In genomic region chr7:130277763-130278643, GRCh38 we compare ENCODE assay signal across 9 cellular contexts. TPM values are rescaled to one million over a fixed set of nuclear protein-coding genes. Genes with fewer than 3 reads are reported as not detected.
A peak's percentile ranks its signal among the peaks of the same experiment; 100 is the strongest.
DNase-seq lines count a peak whose midpoint lies in the region; ATAC-seq, FAIRE-seq and TF ChIP-seq lines count a peak whose summit lies in the region.
"Had no signal": no experiment of that assay in that cellular context is flagged by ENCODE, and none has a peak within 500 bp of the region (broad histone marks: within the 10 kb centered on the region; RNA-seq: fewer than 3 reads in every experiment).

No MANE protein-coding gene starts in this region.

- H3K4me1 ChIP-seq in OCI-LY3 (ENCODE audit: low read length): no peaks in the 10 kb centered on the region
- peaks cover 0 to 14% (median 7%) of the 10 kb centered on the region in 4 experiments; a peak in 6 of 7 replicates for H3K4me1 ChIP-seq in H1 (replicated peaks in 1 of 4; ENCODE audit: control insufficient read depth in 3 of 4, insufficient read depth in 4 of 4, low read length in 3 of 4)

- 0 out of 2 replicates have a peak overlapping the region, but pooled peaks have one; percentile 18 for H2BK12ac ChIP-seq in H1 (ENCODE audit: low read depth, low read length)

- H3K9me3 ChIP-seq in OCI-LY3 (ENCODE audit: insufficient read depth, low read length): no peaks in the 10 kb centered on the region
- H3K9me3 ChIP-seq in H1 (ENCODE audit: insufficient read depth in 2 of 2, low read depth in 1 of 2, low read length in 1 of 2): no peaks in the 10 kb centered on the region

- CTCF ChIA-PET in H1 (lab: Charles Lee; ENCODE audit: partially characterized antibody): interaction anchor here (0.7 to 2.5 kb wide), 29 partner anchors 9 to 206 kb away, joined by 3 to 8 read pairs (median 4); partner anchors contain the start of genes CPA4 and CPA5

- H3K27me3 ChIP-seq in OCI-LY3 (ENCODE audit: low read depth, low read length) (peaks cover 20% of the 10 kb centered on the region), H1 (replicated peaks in 1 of 4; ENCODE audit: control insufficient read depth in 3 of 4, extremely low read depth in 1 of 4, insufficient read depth in 3 of 4, low read length in 3 of 4) (no peaks in the 10 kb centered on the region)

- H3K79me2 ChIP-seq in OCI-LY3 (ENCODE audit: low read length) (no peaks in the 10 kb centered on the region), H1 (ENCODE audit: control insufficient read depth in 1 of 2, insufficient read depth in 2 of 2, low read length in 2 of 2) (no peaks in the 10 kb centered on the region)

- POLR2A ChIA-PET in H1 (lab: Charles Lee; ENCODE audit: partially characterized antibody): interaction anchor here (0.6 kb wide), 1 partner anchor 10 kb away, joined by 3 read pairs; no protein-coding TSS in a partner anchor

- no peaks in the 10 kb centered on the region; the same call in 1 of the 2 replicates for H3K23me2 ChIP-seq in H1 (ENCODE audit: low read depth, low read length)

- H4K8ac ChIP-seq in H1 (ENCODE audit: extremely low read depth, insufficient read depth, low read length): no peak overlapping the region; the same call in 1 of the 2 replicates

- H3K36me3 ChIP-seq in OCI-LY3 (replicated peaks; ENCODE audit: low read depth, low read length) (no peaks in the 10 kb centered on the region), H1 (ENCODE audit: control insufficient read depth in 2 of 4, insufficient read depth in 4 of 4, low read length in 3 of 4) (no peaks in the 10 kb centered on the region)

- H3K4me3 ChIP-seq in OCI-LY3 (ENCODE audit: low read length) (no peak overlapping the region), H1 (ENCODE audit: extremely low read depth in 1 of 4, insufficient read depth in 2 of 4, low read depth in 3 of 4, low read length in 4 of 4) (no peak overlapping the region), lower leg skin (ENCODE audit: low read depth, poor library complexity, severe bottlenecking) (no peak overlapping the region)

- no peak overlapping the region for H3K9ac ChIP-seq in OCI-LY3 (ENCODE audit: low read length)
- H3K9ac ChIP-seq in H1 (replicated peaks in 1 of 4; ENCODE audit: extremely low read depth in 1 of 4, low read depth in 3 of 4, low read length in 3 of 4): no peak overlapping the region

- peak; percentile 67 to 68 for TF ChIP-seq RAD21 in H1 (IDR thresholded peaks at IDR 0.05 in 1 of 2, conservative IDR thresholded peaks at IDR 0.05 in 1 of 2; ENCODE audit: low read depth in 2 of 2, low read length in 2 of 2)

- H2BK120ac ChIP-seq in H1 (replicated peaks; ENCODE audit: low read depth, low read length): no peak overlapping the region

- no peak overlapping the region for H3K56ac ChIP-seq in H1 (replicated peaks; ENCODE audit: insufficient read length, low read depth, low read length)

- intact Hi-C loops in lower leg skin (cut with DNase I; ENCODE audit: low total_unique reads): no loop called here

- H3K4me2 ChIP-seq in OCI-LY3 (ENCODE audit: low read length) (no peak overlapping the region), H1 (ENCODE audit: insufficient read depth in 1 of 2, low read depth in 2 of 2, low read length in 2 of 2) (no peak overlapping the region)

- H3K18ac ChIP-seq in H1 (ENCODE audit: extremely low read depth, low read length): no peak overlapping the region

- ATAC-seq in GM21367 (IDR thresholded peaks at IDR 0.05; ENCODE audit: unreplicated experiment): no peak

- peak; percentile 32 for FAIRE-seq in H1 (lab: Jason Lieb, UNC)
- FAIRE-seq: G401.6 had no signal

- H2AK5ac ChIP-seq in H1 (ENCODE audit: low read depth, low read length): no peak overlapping the region

- TF ChIP-seq EP300 in H1 (IDR thresholded peaks at IDR 0.05; ENCODE audit: borderline replicate concordance in 1 of 2, low read depth in 2 of 2, low read length in 2 of 2): no peak

- H3K79me1 ChIP-seq in H1 (ENCODE audit: low read depth, low read length): no peaks in the 10 kb centered on the region

- H4K20me1 ChIP-seq in OCI-LY3 (ENCODE audit: insufficient read depth, low read length) (no peaks in the 10 kb centered on the region), H1 (replicated peaks in 1 of 2; ENCODE audit: control insufficient read depth in 1 of 2, insufficient read depth in 2 of 2, low read length in 2 of 2) (no peaks in the 10 kb centered on the region)

- H2BK15ac ChIP-seq in H1 (ENCODE audit: low read length): no peak overlapping the region

- H2BK20ac ChIP-seq in H1 (ENCODE audit: low read length): no peak overlapping the region; the same call in 1 of the 2 replicates

- WGBS in H1 (ENCODE audit: extremely low coverage in 1 of 2, insufficient coverage in 1 of 2, insufficient read length in 1 of 2, insufficient replicate concordance in 2 of 2, low coverage in 1 of 2, low lambda C conversion rate in 2 of 2, missing lambda C conversion rate in 1 of 2), 2 experiments: 68% methylated on average over 15 of the region's 15 CpGs; no CpG with 5 or more reads in 1 of the 2 experiments
- 66 to 73% methylated on average over 15 of the region's 15 CpGs for whole genome bisulfite sequencing in lower leg skin, 2 donors

- no peak for TF ChIP-seq POLR2A in H1 (IDR thresholded peaks at IDR 0.05; ENCODE audit: control extremely low read depth in 1 of 2, low read depth in 2 of 2, low read length in 2 of 2)
- TF ChIP-seq POLR2A in lower leg skin (IDR thresholded peaks at IDR 0.05): no peak

- no peak overlapping the region for H4K91ac ChIP-seq in H1 (replicated peaks; ENCODE audit: insufficient read length, low read length)

- no peak overlapping the region for H3K27ac ChIP-seq in OCI-LY3 (ENCODE audit: low read length)
- no peak overlapping the region for H3K27ac ChIP-seq in H1 (ENCODE audit: low read depth, low read length)

- no peak overlapping the region for H3K4ac ChIP-seq in H1 (replicated peaks; ENCODE audit: insufficient read length, low read depth, low read length)

- no peak overlapping the region for H2AFZ ChIP-seq in OCI-LY3 (ENCODE audit: low read depth, low read length)
- H2AFZ ChIP-seq in H1 (ENCODE audit: low read length): peak overlapping the region; percentile 75; the same call in 1 of the 2 replicates

- H3K23ac ChIP-seq in H1 (ENCODE audit: insufficient read length): no peak overlapping the region

- H2BK5ac ChIP-seq in H1 (ENCODE audit: low read depth, low read length): no peak overlapping the region

- DNase-seq in NCI-H526 (lab: John Stamatoyannopoulos, UW): peak; percentile 9 to 54
- no peak for DNase-seq in NCI-H526 treated with DMSO at 0.1 percent for 48 hours (lab: John Stamatoyannopoulos, UW)
- DNase-seq in H1 (ENCODE audit: low read depth in 1 of 2, low spot score in 2 of 2): peak in 1 of 2 experiments; percentile 67
- DNase-seq in midbrain (lab: John Stamatoyannopoulos, UW): peak; percentile 78
- DNase-seq in lower leg skin (ENCODE audit: low spot score in 2 of 2): no peak
- no peak for DNase-seq in OCI-M2 (lab: John Stamatoyannopoulos, UW; ENCODE audit: unreplicated experiment)

- H4K5ac ChIP-seq in H1 (ENCODE audit: insufficient read length, low read depth, low read length): peak overlapping the region; percentile 25

- TF ChIP-seq CTCF in OCI-LY3 (IDR thresholded peaks at IDR 0.05; ENCODE audit: low read depth, low read length) (peak; percentile 14; the same call in 1 of the 2 replicates), H1 (IDR thresholded peaks at IDR 0.05; ENCODE audit: control extremely low read depth in 1 of 3, insufficient read depth in 1 of 3, low read depth in 1 of 3, low read length in 3 of 3) (peak; percentile 55 to 84 (median 67)), lower leg skin (IDR thresholded peaks at IDR 0.05) (no peak)

- no peak overlapping the region for H3K14ac ChIP-seq in H1 (ENCODE audit: insufficient read length)

TF ChIP-seq in H1, 55 proteins besides CTCF, POLR2A, EP300 and RAD21 (continues in another document):
- TF ChIP-seq JUND (IDR thresholded peaks at IDR 0.05; ENCODE audit: low read length): peak; percentile 84
- TF ChIP-seq KDM4A (IDR thresholded peaks at IDR 0.05; ENCODE audit: low read depth, low read length, severe bottlenecking): no peak
- TF ChIP-seq E2F6 (IDR thresholded peaks at IDR 0.05): no peak; the same call in 1 of the 2 replicates
- no peak for TF ChIP-seq TAF7 (optimal IDR thresholded peaks at IDR 0.05; ENCODE audit: borderline replicate concordance, low read depth, low read length)
- no peak for TF ChIP-seq TCF12 (IDR thresholded peaks at IDR 0.05; ENCODE audit: low read depth, low read length)
- no peak for TF ChIP-seq EGR1 (IDR thresholded peaks at IDR 0.05; ENCODE audit: borderline replicate concordance, low read depth, low read length)
- TF ChIP-seq SUZ12 (IDR thresholded peaks at IDR 0.05; ENCODE audit: low read length): no peak
- no peak for TF ChIP-seq KDM1A (IDR thresholded peaks at IDR 0.05; ENCODE audit: borderline replicate concordance, low read length)

RNA-seq across cellular contexts. Expression of gene CPA2, which starts 11.3 kb away (rescaled TPM):
- 0.31 TPM in 1 of 2 replicates, not detected in the other for total RNA-seq in H1 (2021; fragmentation: NEBNext Ultra II Directional; extraction: Animal tissue kit (Norgen Biotek cat#: 25700))
- polyA plus RNA-seq in H1 (2011; rRNA removed): 0.21 and 0.22 TPM in 2 replicates
- 0.25 TPM for polyA plus RNA-seq in H1 (2011; cell fraction: cytosol; rRNA removed)
- polyA plus RNA-seq in H1 (2011; cell fraction: nucleus; rRNA removed): 0.16 TPM
- 0.19 TPM in 1 of 4 replicates, not detected in the others for polyA plus RNA-seq in H1 (2012, experiment 1 of 2)
- polyA plus RNA-seq in H1 (2012, experiment 2 of 2): not detected
- 0.12 TPM for polyA plus RNA-seq in H1 (2013, experiment 1 of 2)
- 0.11 TPM for polyA plus RNA-seq in H1 (2013, experiment 2 of 2)
- polyA minus RNA-seq in H1 (2011; rRNA and poly(A)+ RNA removed): 0.17 and 0.54 TPM in 2 replicates
- not detected for polyA minus RNA-seq in H1 (2011; cell fraction: cytosol; rRNA and poly(A)+ RNA removed)
- not detected for polyA minus RNA-seq in H1 (2011; cell fraction: nucleus; rRNA and poly(A)+ RNA removed)
- under 1 TPM in 1 of 4 donors, not detected in 3; 0.16 TPM for total RNA-seq in lower leg skin

RNA-seq across cellular contexts. Expression of gene CPA4, which starts 15.0 kb away (rescaled TPM):
- total RNA-seq in H1 (2021; fragmentation: NEBNext Ultra II Directional; extraction: Animal tissue kit (Norgen Biotek cat#: 25700)): not detected in 2 replicates
- 0.03 TPM in 1 of 2 replicates, not detected in the other for polyA plus RNA-seq in H1 (2011; rRNA removed)
- not detected for polyA plus RNA-seq in H1 (2011; cell fraction: cytosol; rRNA removed)
- 0.03 TPM for polyA plus RNA-seq in H1 (2011; cell fraction: nucleus; rRNA removed)
- 0.29 TPM in 1 of 4 replicates, not detected in the others for polyA plus RNA-seq in H1 (2012, experiment 1 of 2)
- not detected for polyA plus RNA-seq in H1 (2012, experiment 2 of 2)
- 0.08 TPM for polyA plus RNA-seq in H1 (2013, experiment 1 of 2)
- polyA plus RNA-seq in H1 (2013, experiment 2 of 2): 0.09 TPM
- not detected in 2 replicates for polyA minus RNA-seq in H1 (2011; rRNA and poly(A)+ RNA removed)
- not detected for polyA minus RNA-seq in H1 (2011; cell fraction: cytosol; rRNA and poly(A)+ RNA removed)
- not detected for polyA minus RNA-seq in H1 (2011; cell fraction: nucleus; rRNA and poly(A)+ RNA removed)
- total RNA-seq in lower leg skin: 100 to 1,000 TPM in 1 of 4 donors, 10 to 100 TPM in 3; 44.4 to 107 (median 66.1) TPM

Comparison
In these comparisons a context has a peak if more than half of its experiments do, and no peak if none do; other contexts are left out.
1. DNase-seq: peak in NCI-H526 (2 of 2) and midbrain (single experiment); none in NCI-H526 treated with DMSO at 0.1 percent for 48 hours (single experiment), lower leg skin (0 of 2) and OCI-M2 (single experiment).
2. CTCF ChIP-seq: peak in OCI-LY3 (single experiment) and H1 (3 of 3); none in lower leg skin (0 of 3).
3. RNA of gene CPA4, which starts 15.0 kb away (total RNA-seq): 44.4 to 107 TPM in lower leg skin; not detected in H1; every median in the first group is over 10 times any median in the second.